In genomic region chr7:86592185-86592584, GRCh38 we compare ENCODE assay signal across 25 cellular contexts. TPM values are rescaled to one million over a fixed set of nuclear protein-coding genes. Genes with fewer than 3 reads are reported as not detected.
"Had no signal": no experiment of that assay in that cellular context is flagged by ENCODE, and none has a peak within 500 bp of the region (broad histone marks: within the 10 kb centered on the region; RNA-seq: fewer than 3 reads in every experiment).

No MANE protein-coding gene starts in this region.

- H3K4me2 ChIP-seq: smooth muscle cell had no signal

- H3K4me1 ChIP-seq: colonic mucosa, gastrocnemius medialis, left lung, parathyroid adenoma, stomach, vagina had no signal

- H3K4me3 Mint-ChIP-seq: activated CD4-positive, alpha-beta T cell treated with anti-CD3 and anti-CD28 coated beads, Interleukin-2, amount 10 ng/mL, durations not matched to agents 7 days and 5 days; central memory CD8-positive, alpha-beta T cell; mesothelial cell of epicardium; natural killer cell treated with Interleukin-12 subunit alpha and Interleukin-12 subunit beta and Interleukin-15 and Interleukin-18, amount 100 ng/mL, for 72 hours; stimulated activated effector memory CD8-positive, alpha-beta T cell treated with anti-CD3 and anti-CD28 coated beads, Interleukin-12 subunit alpha, Interleukin-12 subunit beta, amount 100 ng/mL, for 72 hours had no signal

- H3K4me3 ChIP-seq: colonic mucosa, gastrocnemius medialis, left lung, smooth muscle cell, stomach, vagina had no signal

- H3K79me2 ChIP-seq: parathyroid adenoma had no signal

- H3K9ac ChIP-seq: parathyroid adenoma had no signal

- H3K27ac ChIP-seq: colonic mucosa, gastrocnemius medialis, left lung, neutrophil, parathyroid adenoma, stomach, vagina had no signal

- H3K9me3 ChIP-seq: colonic mucosa, gastrocnemius medialis, neutrophil, stomach, vagina had no signal

- DNase-seq: activated CD4-positive, alpha-beta T cell treated with anti-CD3 and anti-CD28 coated beads, Interleukin-2, amount 10 ng/mL, durations not matched to agents 7 days and 5 days; activated CD8-positive, alpha-beta memory T cell treated with anti-CD3 and anti-CD28 coated beads, Interleukin-2, amount 50 U/mL, for 4 hours; activated effector memory CD4-positive, alpha-beta T cell treated with anti-CD3 and anti-CD28 coated beads, Interleukin-2, amount 50 U/mL, for 16 hours; activated naive CD4-positive, alpha-beta T cell treated with anti-CD3 and anti-CD28 coated beads, Interleukin-2, amount 50 U/mL, for 16 hours; activated T-cell treated with anti-CD3 and anti-CD28 coated beads, Interleukin-2, amount 50 U/mL, for 48 hours; aorta; colonic mucosa; erythroblast; gastrocnemius medialis; head of caudate nucleus; left lung; stimulated activated CD4-positive, alpha-beta T cell treated with anti-CD3 and anti-CD28 coated beads, Interleukin-4, amount 100 ng/mL, for 24 hours; stomach; trophoblast cell had no signal

- H3K27me3 Mint-ChIP-seq: activated CD4-positive, alpha-beta T cell treated with anti-CD3 and anti-CD28 coated beads, Interleukin-2, amount 10 ng/mL, durations not matched to agents 7 days and 5 days; central memory CD8-positive, alpha-beta T cell; natural killer cell treated with Interleukin-12 subunit alpha and Interleukin-12 subunit beta and Interleukin-15 and Interleukin-18, amount 100 ng/mL, for 72 hours had no signal

- H3K36me3 Mint-ChIP-seq: mesothelial cell of epicardium; natural killer cell treated with Interleukin-12 subunit alpha and Interleukin-12 subunit beta and Interleukin-15 and Interleukin-18, amount 100 ng/mL, for 72 hours; stimulated activated effector memory CD8-positive, alpha-beta T cell treated with anti-CD3 and anti-CD28 coated beads, Interleukin-12 subunit alpha, Interleukin-12 subunit beta, amount 100 ng/mL, for 72 hours had no signal

- H3K4me1 Mint-ChIP-seq: activated CD4-positive, alpha-beta T cell treated with anti-CD3 and anti-CD28 coated beads, Interleukin-2, amount 10 ng/mL, durations not matched to agents 7 days and 5 days; central memory CD8-positive, alpha-beta T cell; mesothelial cell of epicardium; stimulated activated effector memory CD8-positive, alpha-beta T cell treated with anti-CD3 and anti-CD28 coated beads, Interleukin-12 subunit alpha, Interleukin-12 subunit beta, amount 100 ng/mL, for 72 hours had no signal

- H3K27me3 ChIP-seq: colonic mucosa, gastrocnemius medialis, left lung, neutrophil, stomach, vagina had no signal

- H3K36me3 ChIP-seq: colonic mucosa, gastrocnemius medialis, left lung, neutrophil, stomach, vagina had no signal

- ATAC-seq: gastrocnemius medialis; left lung; natural killer cell treated with Interleukin-12 subunit alpha and Interleukin-12 subunit beta and Interleukin-15 and Interleukin-18, amount 100 ng/mL, for 72 hours; sciatic nerve; stimulated activated effector memory CD8-positive, alpha-beta T cell treated with anti-CD3 and anti-CD28 coated beads, Interleukin-12 subunit alpha, Interleukin-12 subunit beta, amount 100 ng/mL, for 72 hours had no signal

- H2AFZ ChIP-seq: parathyroid adenoma had no signal

RNA-seq across cellular contexts. Expression of gene GRM3, which starts 51.5 kb away (rescaled TPM):
- total RNA-seq: activated CD4-positive, alpha-beta T cell treated with anti-CD3 and anti-CD28 coated beads, Interleukin-2, amount 10 ng/mL, durations not matched to agents 7 days and 5 days; aorta; colonic mucosa; gastrocnemius medialis; kidney epithelial cell; left lung; lung microvascular endothelial cell; mesothelial cell of epicardium; natural killer cell treated with Interleukin-12 subunit alpha and Interleukin-12 subunit beta and Interleukin-15 and Interleukin-18, amount 100 ng/mL, for 72 hours; sciatic nerve; smooth muscle cell; vagina had no signal
- polyA plus RNA-seq: aorta, stomach had no signal
